Comparison of ENCODE assay signal across 35 cellular contexts in genomic region chr1:207494171-207494570, GRCh38. TPM values are rescaled to one million over a fixed set of nuclear protein-coding genes. Genes with fewer than 3 reads are reported as not detected.
A peak's percentile ranks its signal among the peaks of the same experiment; 100 is the strongest.
DNase-seq lines count a peak whose midpoint lies in the region; ATAC-seq and TF ChIP-seq lines count a peak whose summit lies in the region.
"Had no signal": no experiment of that assay in that cellular context is flagged by ENCODE, and none has a peak within 500 bp of the region (broad histone marks: within the 10 kb centered on the region; RNA-seq: fewer than 3 reads in every experiment).

No MANE protein-coding gene starts in this region.

- no peak overlapping the region for H3K18ac ChIP-seq in trophoblast cell (ENCODE audit: low read length)

- no peak overlapping the region for H2AK5ac ChIP-seq in trophoblast cell (ENCODE audit: low read length)

- H4K91ac ChIP-seq in trophoblast cell (ENCODE audit: low read depth, low read length) = no peak overlapping the region

- H4K12ac ChIP-seq in trophoblast cell (ENCODE audit: low read depth, low read length) = no peak overlapping the region

- H3F3A ChIP-seq in GM23338 (replicated peaks; ENCODE audit: low read depth) = 0 out of 2 replicates have a peak, but pooled peaks cover 4% of the 10 kb centered on the region

- no peak overlapping the region for H2BK120ac ChIP-seq in trophoblast cell (ENCODE audit: insufficient read depth, low read length, poor library complexity)

- peaks cover 15% of the 10 kb centered on the region for H3K9me2 ChIP-seq in GM23338 (ENCODE audit: insufficient read depth)

- H3K36me3 ChIP-seq in GM23338 (ENCODE audit: insufficient read depth) (no peaks in the 10 kb centered on the region), trophoblast cell (ENCODE audit: control insufficient read depth in 1 of 2, insufficient read depth in 2 of 2, low read length in 2 of 2) (no peaks in the 10 kb centered on the region)
- H3K36me3 ChIP-seq: BE2C; BLaER1; BLaER1 treated with 17β-estradiol and CSF1 and Interleukin-3, amounts not matched to agents 10 nM and 100 nM had no signal

- no peak overlapping the region for H4K8ac ChIP-seq in trophoblast cell (ENCODE audit: low read depth, low read length)

- DNase-seq in GM23338 (ENCODE audit: low spot score) = no peak
- DNase-seq in trophoblast cell = peak; percentile 68 to 81
- no peak for DNase-seq in activated naive CD4-positive, alpha-beta T cell treated with Interleukin-2 at 50 U/mL for 16 hours
- no peak for DNase-seq in A172 (ENCODE audit: low spot score)
- DNase-seq: 8988T; ACHN; AML-193; BE2C; C1 segment of cervical spinal cord; Caco-2; Calu3; CD4-positive, alpha-beta memory T cell; CD4-positive, alpha-beta T cell; CD4-positive, CD25-positive, alpha-beta regulatory T cell; CD8-positive, alpha-beta memory T cell; CD8-positive, alpha-beta T cell; COR-L47; DMS 273 treated with DMSO at 0.1 percent for 48 hours; DMS153; DMS53; DMS79; DMS79 treated with DMSO at 0.1 percent for 48 hours; DND-41; EL had no signal

- H3K27me3 Mint-ChIP-seq in GM23338 (ENCODE audit: insufficient read depth, low read depth, poor library complexity) = peaks cover 27% of the 10 kb centered on the region
- H3K27me3 Mint-ChIP-seq: B cell had no signal

- H3K4me1 ChIP-seq in GM23338 (ENCODE audit: insufficient read depth) (peaks cover 5% of the 10 kb centered on the region), trophoblast cell (ENCODE audit: control insufficient read depth in 1 of 2, insufficient read depth in 2 of 2, low read length in 2 of 2) (peaks cover 4 to 6% of the 10 kb centered on the region in 2 experiments)
- H3K4me1 ChIP-seq: A549, BE2C, BLaER1, Caco-2 had no signal

- H3K36me3 Mint-ChIP-seq in GM23338 (ENCODE audit: low read depth) = no peaks in the 10 kb centered on the region
- H3K36me3 Mint-ChIP-seq: CD4-positive, alpha-beta memory T cell; CD4-positive, CD25-positive, alpha-beta regulatory T cell; CD8-positive, alpha-beta memory T cell; CD8-positive, alpha-beta T cell had no signal

- no peaks in the 10 kb centered on the region for H3K79me2 ChIP-seq in GM23338 (replicated peaks; ENCODE audit: insufficient read depth)
- no peaks in the 10 kb centered on the region for H3K79me2 ChIP-seq in trophoblast cell (ENCODE audit: control insufficient read depth, insufficient read depth, low read length, poor library complexity)

- H3K9ac ChIP-seq in trophoblast cell (ENCODE audit: low read length) = no peak overlapping the region
- H3K9ac ChIP-seq: BLaER1; BLaER1 treated with 17β-estradiol and CSF1 and Interleukin-3, amounts not matched to agents 10 nM and 100 nM had no signal

- no peak overlapping the region for H2BK12ac ChIP-seq in trophoblast cell (ENCODE audit: low read length)

- no peak overlapping the region for H3K23ac ChIP-seq in trophoblast cell (ENCODE audit: low read length)

- H3K27me3 ChIP-seq in GM23338 (ENCODE audit: insufficient read depth) = peaks cover 41% of the 10 kb centered on the region
- peaks cover 20% of the 10 kb centered on the region for H3K27me3 ChIP-seq in trophoblast cell (ENCODE audit: insufficient read depth, low read length)
- H3K27me3 ChIP-seq: BLaER1; BLaER1 treated with 17β-estradiol and CSF1 and Interleukin-3, amounts not matched to agents 10 nM and 100 nM had no signal

- no peak overlapping the region for H3K4me3 ChIP-seq in GM23338
- no peak overlapping the region for H3K4me3 ChIP-seq in trophoblast cell (ENCODE audit: low read depth, low read length)
- H3K4me3 ChIP-seq: A549; BLaER1; BLaER1 treated with 17β-estradiol and CSF1 and Interleukin-3, amounts not matched to agents 10 nM and 100 nM had no signal

- peaks cover 6% of the 10 kb centered on the region for H3K4me1 Mint-ChIP-seq in GM23338

- no peak overlapping the region for H3K14ac ChIP-seq in trophoblast cell (ENCODE audit: low read length)

- no peak for ATAC-seq in GM23338
- ATAC-seq: A549; CD8-positive, alpha-beta T cell had no signal

- H3K4me2 ChIP-seq in GM23338 = no peak overlapping the region
- H3K4me2 ChIP-seq in trophoblast cell (ENCODE audit: low read length) = no peak overlapping the region
- H3K4me2 ChIP-seq: A549; BLaER1; BLaER1 treated with 17β-estradiol and CSF1 and Interleukin-3, amounts not matched to agents 10 nM and 100 nM had no signal

- no peak overlapping the region for H2BK5ac ChIP-seq in trophoblast cell (ENCODE audit: low read depth, low read length, poor library complexity)

- H3K9me3 Mint-ChIP-seq in GM23338 = no peaks in the 10 kb centered on the region
- H3K9me3 Mint-ChIP-seq: CD4-positive, alpha-beta memory T cell; CD4-positive, alpha-beta T cell; CD4-positive, CD25-positive, alpha-beta regulatory T cell; CD8-positive, alpha-beta memory T cell; CD8-positive, alpha-beta T cell had no signal

- no peak overlapping the region for H3K4ac ChIP-seq in trophoblast cell (ENCODE audit: low read depth, low read length)

- H3K79me1 ChIP-seq in trophoblast cell (ENCODE audit: low read length) = no peaks in the 10 kb centered on the region

- WGBS in trophoblast cell (ENCODE audit: extremely low coverage, insufficient coverage, insufficient read length) = no CpG with 5 or more reads among the region's 1 CpG

- no peaks in the 10 kb centered on the region for H3K9me3 ChIP-seq in trophoblast cell (ENCODE audit: insufficient read depth, low read depth, low read length)
- H3K9me3 ChIP-seq: A549, BE2C, BLaER1, Caco-2 had no signal

- H2AFZ ChIP-seq in GM23338 (0 out of 2 replicates have a peak overlapping the region, but pooled peaks have one; percentile 35), trophoblast cell (ENCODE audit: insufficient read depth, low read length, poor library complexity) (no peak overlapping the region)

- no peaks in the 10 kb centered on the region for H4K20me1 ChIP-seq in GM23338 (replicated peaks; ENCODE audit: insufficient read depth)
- H4K20me1 ChIP-seq: BLaER1; BLaER1 treated with 17β-estradiol and CSF1 and Interleukin-3, amounts not matched to agents 10 nM and 100 nM had no signal

- H3K4me3 Mint-ChIP-seq in GM23338 = no peak overlapping the region
- H3K4me3 Mint-ChIP-seq: B cell; CD4-positive, alpha-beta memory T cell; CD4-positive, alpha-beta T cell; CD4-positive, CD25-positive, alpha-beta regulatory T cell; CD8-positive, alpha-beta memory T cell; CD8-positive, alpha-beta T cell had no signal

- H3K27ac ChIP-seq in GM23338 (ENCODE audit: low read depth) (no peak overlapping the region), trophoblast cell (ENCODE audit: low read depth, low read length) (no peak overlapping the region)
- H3K27ac ChIP-seq: 22Rv1; A549; BLaER1; BLaER1 treated with 17β-estradiol and CSF1 and Interleukin-3, amounts not matched to agents 10 nM and 100 nM; C4-2B had no signal

- H3K27ac Mint-ChIP-seq in GM23338 = no peak overlapping the region
- H3K27ac Mint-ChIP-seq: B cell; CD14-positive monocyte; CD4-positive, alpha-beta memory T cell; CD4-positive, alpha-beta T cell; CD4-positive, CD25-positive, alpha-beta regulatory T cell; CD8-positive, alpha-beta T cell had no signal

- no peak for TF ChIP-seq CTCF in GM23338 (conservative IDR thresholded peaks at IDR 0.05; ENCODE audit: low read depth in 2 of 2)

TF ChIP-seq in GM23338, 12 proteins besides CTCF, POLR2A, EP300 and RAD21:
- TF ChIP-seq STAT1 (IDR thresholded peaks at IDR 0.05; ENCODE audit: unreplicated experiment) (no peak), JUNB (IDR thresholded peaks at IDR 0.05; ENCODE audit: unreplicated experiment) (no peak), ZNF114 (CRISPR knock-in tag; IDR thresholded peaks at IDR 0.05) (no peak)

RNA-seq across cellular contexts. Expression of gene CR1, which starts 1.8 kb away (rescaled TPM):
- 0.70 and 0.76 TPM in 2 replicates for total RNA-seq in GM23338 (2014; rRNA removed; shearing (Covaris generic))
- polyA plus RNA-seq in GM23338 (2016; fragmentation: Nextera tagmentation; extraction: Ambion mirVana) = 0.64 and 0.65 TPM in 2 replicates
- polyA plus RNA-seq in trophoblast cell (2013) = not detected in 2 replicates
- total RNA-seq in A172 (2014; rRNA removed; shearing (Covaris generic)) = not detected in 2 replicates
- total RNA-seq: A673, Caco-2, Calu3, Daoy had no signal
- polyA plus RNA-seq: A549, AG04450, BJ had no signal

RNA-seq across cellular contexts. Expression of gene CR2, which starts 40.0 kb away (rescaled TPM):
- total RNA-seq in GM23338 (2014; rRNA removed; shearing (Covaris generic)) = 4.4 and 5.4 TPM in 2 replicates
- 2.7 and 2.8 TPM in 2 replicates for polyA plus RNA-seq in GM23338 (2016; fragmentation: Nextera tagmentation; extraction: Ambion mirVana)
- polyA plus RNA-seq in trophoblast cell (2013) = 0.01 TPM in 1 of 2 replicates, not detected in the other
- total RNA-seq in A172 (2014; rRNA removed; shearing (Covaris generic)) = 0.02 TPM in 1 of 2 replicates, not detected in the other
- total RNA-seq: A673 had no signal
- polyA plus RNA-seq: A549, AG04450, BJ had no signal

Comparison
In these comparisons a context has a peak if more than half of its experiments do, and no peak if none do; other contexts are left out.
1. DNase-seq: peak in trophoblast cell (2 of 2); none in GM23338 (single experiment), activated naive CD4-positive, alpha-beta T cell treated with Interleukin-2 at 50 U/mL for 16 hours (single experiment) and A172 (single experiment).